1 cellular context compared by ENCODE assay signal in genomic region chr1:16759650-16760455, GRCh38. TPM values are rescaled to one million over a fixed set of nuclear protein-coding genes. Genes with fewer than 3 reads are reported as not detected.
"Had no signal": no experiment of that assay in that cellular context is flagged by ENCODE, and none has a peak within 500 bp of the region (broad histone marks: within the 10 kb centered on the region; RNA-seq: fewer than 3 reads in every experiment).

No MANE protein-coding gene starts in this region.

RNA-seq across cellular contexts. Expression of gene RNU1-4, which starts 19.5 kb away (rescaled TPM):
- polyA plus RNA-seq: small intestine had no signal
